In genomic region chr1:31669433-31669785, GRCh38 we compare ENCODE assay signal across 10 cellular contexts. TPM values are rescaled to one million over a fixed set of nuclear protein-coding genes. Genes with fewer than 3 reads are reported as not detected.
A peak's percentile ranks its signal among the peaks of the same experiment; 100 is the strongest.
DNase-seq lines count a peak whose midpoint lies in the region; ATAC-seq, FAIRE-seq and TF ChIP-seq lines count a peak whose summit lies in the region.
"Had no signal": no experiment of that assay in that cellular context is flagged by ENCODE, and none has a peak within 500 bp of the region (broad histone marks: within the 10 kb centered on the region; RNA-seq: fewer than 3 reads in every experiment).

No MANE protein-coding gene starts in this region.

- H4K20me1 ChIP-seq in astrocyte (ENCODE audit: insufficient read depth, low read length), result peaks cover 4% of the 10 kb centered on the region

- H3K4me2 ChIP-seq in astrocyte (ENCODE audit: low read length), result peak overlapping the region; percentile 86

- H3K4me1 ChIP-seq in astrocyte (ENCODE audit: insufficient read depth, low read length) (peaks cover 25% of the 10 kb centered on the region), stomach smooth muscle (ENCODE audit: control insufficient read depth, insufficient read depth, low read length) (peaks cover 89% of the 10 kb centered on the region)

- no peak overlapping the region for H3K4me3 ChIP-seq in astrocyte (ENCODE audit: insufficient read depth, low read depth, low read length)
- H3K4me3 ChIP-seq in stomach smooth muscle (ENCODE audit: low read length in 2 of 2), result peak overlapping the region; percentile 63 to 70

- no peak for TF ChIP-seq POLR2A in erythroblast (IDR thresholded peaks at IDR 0.05; ENCODE audit: low read length)

- H2AFZ ChIP-seq in astrocyte (ENCODE audit: low read depth, low read length), result no peak overlapping the region

- no peak overlapping the region for H3K27ac Mint-ChIP-seq in astrocyte (ENCODE audit: unreplicated experiment)
- H3K27ac Mint-ChIP-seq: activated T-helper 1 cell treated with anti-CD3 and anti-CD28 coated beads, Interleukin-12 subunit alpha, Interleukin-12 subunit beta, Interleukin-2, Interleukin-4 antibody, amounts not matched to agents 30 ng/mL and 10 ng/mL and 1 ng/mL, durations not matched to agents 14 hours and 24 hours and 36 hours had no signal

- DNase-seq in NCI-H1694 (lab: John Stamatoyannopoulos, UW) (peak; percentile 62), astrocyte (ENCODE audit: low read depth) (no peak), erythroblast (lab: John Stamatoyannopoulos, UW) (no peak), COR-L47 (lab: John Stamatoyannopoulos, UW) (no peak)
- no peak for DNase-seq in activated CD8-positive, alpha-beta memory T cell treated with anti-CD3 and anti-CD28 coated beads for 24 hours

- FAIRE-seq in astrocyte (lab: Jason Lieb, UNC), result no peak

- peaks cover 24% of the 10 kb centered on the region for H3K27me3 Mint-ChIP-seq in astrocyte (ENCODE audit: low read depth, unreplicated experiment)

- H3K4me3 Mint-ChIP-seq in astrocyte (ENCODE audit: unreplicated experiment), result no peak overlapping the region

- H3K79me2 ChIP-seq in astrocyte (ENCODE audit: insufficient read depth, low read length), result no peaks in the 10 kb centered on the region

- peaks cover 29% of the 10 kb centered on the region for H3K36me3 Mint-ChIP-seq in astrocyte (ENCODE audit: low read depth, unreplicated experiment)

- no peak for ATAC-seq in GM18861 (IDR thresholded peaks at IDR 0.05; ENCODE audit: unreplicated experiment)

- no peaks in the 10 kb centered on the region for H3K9me3 Mint-ChIP-seq in astrocyte (ENCODE audit: unreplicated experiment)
- H3K9me3 Mint-ChIP-seq: activated T-helper 1 cell treated with anti-CD3 and anti-CD28 coated beads, Interleukin-12 subunit alpha, Interleukin-12 subunit beta, Interleukin-2, Interleukin-4 antibody, amounts not matched to agents 30 ng/mL and 10 ng/mL and 1 ng/mL, durations not matched to agents 14 hours and 24 hours and 36 hours; effector memory CD8-positive, alpha-beta T cell had no signal

- TF ChIP-seq CTCF in astrocyte (IDR thresholded peaks at IDR 0.05; ENCODE audit: insufficient read depth, low read depth, low read length), result no peak

- no peaks in the 10 kb centered on the region for H3K27me3 ChIP-seq in astrocyte (ENCODE audit: insufficient read depth, low read length)
- H3K27me3 ChIP-seq in layer of hippocampus (ENCODE audit: control insufficient read depth, insufficient read depth, low read length), result no peaks in the 10 kb centered on the region
- H3K27me3 ChIP-seq in stomach smooth muscle (ENCODE audit: control insufficient read depth in 1 of 2, insufficient read depth in 2 of 2, low read length in 2 of 2), result no peaks in the 10 kb centered on the region

- H3K9me3 ChIP-seq in astrocyte (ENCODE audit: insufficient read depth, low read depth, low read length) (no peaks in the 10 kb centered on the region), stomach smooth muscle (ENCODE audit: control insufficient read depth in 2 of 2, low read length in 2 of 2) (no peaks in the 10 kb centered on the region)

- no peak overlapping the region for H3K27ac ChIP-seq in astrocyte (ENCODE audit: low read depth, low read length)
- peak overlapping the region; percentile 58 for H3K27ac ChIP-seq in layer of hippocampus (ENCODE audit: low read depth, low read length)
- H3K27ac ChIP-seq in stomach smooth muscle (ENCODE audit: low read length), result peak overlapping the region; percentile 85

- H3K9ac ChIP-seq in astrocyte (ENCODE audit: low read length), result no peak overlapping the region
- H3K9ac ChIP-seq in stomach smooth muscle (ENCODE audit: low read length in 2 of 2), result peak overlapping the region; percentile 58 to 69

- peaks cover 7% of the 10 kb centered on the region for H3K4me1 Mint-ChIP-seq in astrocyte (ENCODE audit: low read depth, unreplicated experiment)

- H3K36me3 ChIP-seq in astrocyte (ENCODE audit: insufficient read depth, low read length) (peaks cover 5% of the 10 kb centered on the region), stomach smooth muscle (ENCODE audit: control insufficient read depth in 2 of 2, insufficient read depth in 2 of 2, low read length in 2 of 2) (peaks cover 3 to 9% of the 10 kb centered on the region in 2 donors)

RNA-seq across cellular contexts. Expression of gene PEF1, which starts 24.7 kb away (rescaled TPM):
- 56.3 and 57.9 TPM in 2 replicates for total RNA-seq in astrocyte

RNA-seq across cellular contexts. Expression of gene COL16A1, which starts 34.4 kb away (rescaled TPM):
- 42.9 and 56.5 TPM in 2 replicates for total RNA-seq in astrocyte
- total RNA-seq: activated T-helper 1 cell treated with anti-CD3 and anti-CD28 coated beads, Interleukin-12 subunit alpha, Interleukin-12 subunit beta, Interleukin-2, Interleukin-4 antibody, amounts not matched to agents 30 ng/mL and 10 ng/mL and 1 ng/mL, durations not matched to agents 14 hours and 24 hours and 36 hours had no signal

RNA-seq across cellular contexts. Expression of gene HCRTR1, which starts 51.9 kb away (rescaled TPM):
- total RNA-seq in astrocyte, result not detected in 2 replicates
- total RNA-seq: activated T-helper 1 cell treated with anti-CD3 and anti-CD28 coated beads, Interleukin-12 subunit alpha, Interleukin-12 subunit beta, Interleukin-2, Interleukin-4 antibody, amounts not matched to agents 30 ng/mL and 10 ng/mL and 1 ng/mL, durations not matched to agents 14 hours and 24 hours and 36 hours had no signal
